29 cellular contexts compared by ENCODE assay signal in genomic region chr2:209008636-209009287, GRCh38.
"Had no signal": no experiment of that assay in that cellular context is flagged by ENCODE, and none has a peak within 500 bp of the region (broad histone marks: within the 10 kb centered on the region; RNA-seq: fewer than 3 reads in every experiment).

No MANE protein-coding gene starts in this region.

- H3K36me3 Mint-ChIP-seq: neural progenitor cell had no signal

- H3K4me3 Mint-ChIP-seq: dendritic cell treated with granulocyte-macrophage colony-stimulating factor and Interleukin-4, amounts not matched to agents 40 ng/mL and 50 ng/mL, for 4 days; endodermal cell; naive thymus-derived CD4-positive, alpha-beta T cell; nephron; neural progenitor cell; stimulated activated naive CD8-positive, alpha-beta T cell treated with anti-CD3 and anti-CD28 coated beads, Interleukin-15, amount 100 ng/mL, for 72 hours had no signal

- H3K27me3 Mint-ChIP-seq: dendritic cell treated with granulocyte-macrophage colony-stimulating factor and Interleukin-4, amounts not matched to agents 40 ng/mL and 50 ng/mL, for 4 days; naive thymus-derived CD4-positive, alpha-beta T cell; progenitor cell of endocrine pancreas; stimulated activated naive CD8-positive, alpha-beta T cell treated with anti-CD3 and anti-CD28 coated beads, Interleukin-15, amount 100 ng/mL, for 72 hours had no signal

- H3K4me3 ChIP-seq: gastrocnemius medialis, left lung, neural progenitor cell, smooth muscle cell, suprapubic skin, transverse colon, upper lobe of right lung, uterus had no signal

- FAIRE-seq: kidney had no signal

- ATAC-seq: esophagus mucosa; gastrocnemius medialis; left lung; naive thymus-derived CD4-positive, alpha-beta T cell; sciatic nerve; stimulated activated naive CD8-positive, alpha-beta T cell treated with anti-CD3 and anti-CD28 coated beads, Interleukin-15, amount 100 ng/mL, for 72 hours; upper lobe of right lung had no signal

- H3K4me1 Mint-ChIP-seq: naive thymus-derived CD4-positive, alpha-beta T cell; nephron; neural progenitor cell; stimulated activated naive CD8-positive, alpha-beta T cell treated with anti-CD3 and anti-CD28 coated beads, Interleukin-15, amount 100 ng/mL, for 72 hours had no signal

- H3K27ac ChIP-seq: epithelial cell of prostate, gastrocnemius medialis, left lung, neural progenitor cell, parathyroid adenoma, suprapubic skin, transverse colon, upper lobe of right lung, uterus had no signal

- H3K4me2 ChIP-seq: neural progenitor cell, smooth muscle cell had no signal

- H3K4me1 ChIP-seq: gastrocnemius medialis, left lung, parathyroid adenoma, suprapubic skin, transverse colon, upper lobe of right lung, uterus had no signal

- DNase-seq: effector CD8-positive, alpha-beta T cell; endodermal cell; foreskin fibroblast; gastrocnemius medialis; head of caudate nucleus; kidney; left lung; mesendoderm; midbrain; naive thymus-derived CD4-positive, alpha-beta T cell; stimulated activated CD4-positive, alpha-beta T cell treated with anti-CD3 and anti-CD28 coated beads, Interleukin-12 subunit alpha, Interleukin-12 subunit beta, amount 100 ng/mL, for 4 hours; stimulated activated CD4-positive, alpha-beta T cell treated with anti-CD3 and anti-CD28 coated beads, Interleukin-1b, Interleukin-23, amount 100 ng/mL, for 48 hours; stimulated activated CD4-positive, alpha-beta T cell treated with anti-CD3 and anti-CD28 coated beads, Interleukin-4, amount 100 ng/mL, for 1 hour; stimulated activated CD8-positive, alpha-beta memory T cell treated with anti-CD3 and anti-CD28 coated beads, Interleukin-4, amount 100 ng/mL, for 48 hours; stimulated activated naive CD4-positive, alpha-beta T cell; stimulated activated naive CD8-positive, alpha-beta T cell treated with anti-CD3 and anti-CD28 coated beads, Interleukin-15, amount 100 ng/mL, for 72 hours; transverse colon; upper lobe of right lung; uterus had no signal

- H3K9me3 ChIP-seq: gastrocnemius medialis, suprapubic skin, transverse colon, upper lobe of right lung, uterus had no signal

- H3K27ac Mint-ChIP-seq: dendritic cell treated with granulocyte-macrophage colony-stimulating factor and Interleukin-4, amounts not matched to agents 40 ng/mL and 50 ng/mL, for 4 days; endodermal cell; naive thymus-derived CD4-positive, alpha-beta T cell; nephron; neural progenitor cell; progenitor cell of endocrine pancreas; stimulated activated naive CD8-positive, alpha-beta T cell treated with anti-CD3 and anti-CD28 coated beads, Interleukin-15, amount 100 ng/mL, for 72 hours had no signal
